ENCODE assay signal across 13 cellular contexts in genomic region chr12:13195244-13195643, GRCh38. TPM values are rescaled to one million over a fixed set of nuclear protein-coding genes. Genes with fewer than 3 reads are reported as not detected.
DNase-seq lines count a peak whose midpoint lies in the region; ATAC-seq and TF ChIP-seq lines count a peak whose summit lies in the region.
"Had no signal": no experiment of that assay in that cellular context is flagged by ENCODE, and none has a peak within 500 bp of the region (broad histone marks: within the 10 kb centered on the region; RNA-seq: fewer than 3 reads in every experiment).

No MANE protein-coding gene starts in this region.

- POLR2A ChIA-PET in activated CD4-positive, alpha-beta T cell treated with anti-CD3 and anti-CD28 coated beads, Interleukin-2, amount 10 ng/mL, durations not matched to agents 7 days and 5 days (lab: Charles Lee): no interaction called here

- DNase-seq in activated CD4-positive, alpha-beta T cell treated with anti-CD3 and anti-CD28 coated beads, Interleukin-2, amount 10 ng/mL, durations not matched to agents 7 days and 5 days: no peak
- no peak for DNase-seq in activated CD4-positive, alpha-beta T cell treated with anti-CD3 and anti-CD28 coated beads, Interleukin-2, amount 50 U/mL, for 1 hour
- peak in 1 of 2 donors; percentile 75 for DNase-seq in foreskin keratinocyte
- DNase-seq in stimulated activated effector memory CD8-positive, alpha-beta T cell treated with anti-CD3 and anti-CD28 coated beads, Interleukin-12 subunit alpha, Interleukin-12 subunit beta, amount 100 ng/mL, for 72 hours (ENCODE audit: low spot score in 2 of 2): no peak
- no peak for DNase-seq in stimulated activated CD4-positive, alpha-beta T cell treated with anti-CD3 and anti-CD28 coated beads, Interleukin-2, amount 100 ng/mL, for 24 hours
- DNase-seq in SK-N-DZ (ENCODE audit: low spot score): no peak
- DNase-seq in stimulated activated CD4-positive, alpha-beta T cell treated with anti-CD3 and anti-CD28 coated beads, Interleukin-4, amount 100 ng/mL, for 24 hours: no peak
- DNase-seq: activated CD4-positive, alpha-beta T cell treated with anti-CD3 and anti-CD28 coated beads for 4 hours; DND-41; NCI-H446; posterior cingulate gyrus; SHP77 had no signal

- H3K9me3 Mint-ChIP-seq in activated CD4-positive, alpha-beta T cell treated with anti-CD3 and anti-CD28 coated beads, Interleukin-2, amount 10 ng/mL, durations not matched to agents 7 days and 5 days: no peaks in the 10 kb centered on the region
- H3K9me3 Mint-ChIP-seq in activated T-helper 17 cell treated with anti-CD3 and anti-CD28 coated beads, Interleukin-2, amount 50 U/mL, for 72 hours: no peaks in the 10 kb centered on the region
- H3K9me3 Mint-ChIP-seq in stimulated activated effector memory CD8-positive, alpha-beta T cell treated with anti-CD3 and anti-CD28 coated beads, Interleukin-12 subunit alpha, Interleukin-12 subunit beta, amount 100 ng/mL, for 72 hours: no peaks in the 10 kb centered on the region

- H3K4me3 Mint-ChIP-seq in activated CD4-positive, alpha-beta T cell treated with anti-CD3 and anti-CD28 coated beads, Interleukin-2, amount 10 ng/mL, durations not matched to agents 7 days and 5 days: no peak overlapping the region
- peak overlapping the region; percentile 77 for H3K4me3 Mint-ChIP-seq in activated T-helper 17 cell treated with anti-CD3 and anti-CD28 coated beads, Interleukin-2, amount 50 U/mL, for 72 hours
- H3K4me3 Mint-ChIP-seq in stimulated activated effector memory CD8-positive, alpha-beta T cell treated with anti-CD3 and anti-CD28 coated beads, Interleukin-12 subunit alpha, Interleukin-12 subunit beta, amount 100 ng/mL, for 72 hours: peak overlapping the region; percentile 71

- H3K27ac ChIP-seq in foreskin keratinocyte: peak overlapping the region; percentile 97

- H3K4me1 ChIP-seq in foreskin keratinocyte: peaks cover 30% of the 10 kb centered on the region

- H3K27me3 Mint-ChIP-seq in activated CD4-positive, alpha-beta T cell treated with anti-CD3 and anti-CD28 coated beads, Interleukin-2, amount 10 ng/mL, durations not matched to agents 7 days and 5 days: peaks cover 19% of the 10 kb centered on the region
- H3K27me3 Mint-ChIP-seq in activated T-helper 17 cell treated with anti-CD3 and anti-CD28 coated beads, Interleukin-2, amount 50 U/mL, for 72 hours: peaks cover 3% of the 10 kb centered on the region

- H3K36me3 Mint-ChIP-seq in activated CD4-positive, alpha-beta T cell treated with anti-CD3 and anti-CD28 coated beads, Interleukin-2, amount 10 ng/mL, durations not matched to agents 7 days and 5 days (ENCODE audit: low read depth): peaks cover 3% of the 10 kb centered on the region
- peaks cover 8% of the 10 kb centered on the region for H3K36me3 Mint-ChIP-seq in activated T-helper 17 cell treated with anti-CD3 and anti-CD28 coated beads, Interleukin-2, amount 50 U/mL, for 72 hours (ENCODE audit: low read depth)
- no peaks in the 10 kb centered on the region for H3K36me3 Mint-ChIP-seq in stimulated activated effector memory CD8-positive, alpha-beta T cell treated with anti-CD3 and anti-CD28 coated beads, Interleukin-12 subunit alpha, Interleukin-12 subunit beta, amount 100 ng/mL, for 72 hours

- no peak for ATAC-seq in activated T-helper 17 cell treated with anti-CD3 and anti-CD28 coated beads, Interleukin-2, amount 50 U/mL, for 72 hours (replicated peaks)
- peak; percentile 7 for ATAC-seq in foreskin keratinocyte
- ATAC-seq in stimulated activated effector memory CD8-positive, alpha-beta T cell treated with anti-CD3 and anti-CD28 coated beads, Interleukin-12 subunit alpha, Interleukin-12 subunit beta, amount 100 ng/mL, for 72 hours: no peak

- no peaks in the 10 kb centered on the region for H3K27me3 ChIP-seq in foreskin keratinocyte

- CTCF ChIA-PET in activated CD4-positive, alpha-beta T cell treated with anti-CD3 and anti-CD28 coated beads, Interleukin-2, amount 10 ng/mL, durations not matched to agents 7 days and 5 days (lab: Charles Lee): interaction anchor here (0.9 to 1.8 kb wide), 4 partner anchors 10 to 96 kb away, joined by 3 to 11 read pairs (median 7); no protein-coding TSS in a partner anchor

- no peak for TF ChIP-seq CTCF in foreskin keratinocyte (conservative IDR thresholded peaks at IDR 0.05)

- H3K27ac Mint-ChIP-seq in activated CD4-positive, alpha-beta T cell treated with anti-CD3 and anti-CD28 coated beads, Interleukin-2, amount 10 ng/mL, durations not matched to agents 7 days and 5 days: peak overlapping the region; percentile 87
- H3K27ac Mint-ChIP-seq in activated T-helper 17 cell treated with anti-CD3 and anti-CD28 coated beads, Interleukin-2, amount 50 U/mL, for 72 hours: peak overlapping the region; percentile 91
- peak overlapping the region; percentile 89 for H3K27ac Mint-ChIP-seq in stimulated activated effector memory CD8-positive, alpha-beta T cell treated with anti-CD3 and anti-CD28 coated beads, Interleukin-12 subunit alpha, Interleukin-12 subunit beta, amount 100 ng/mL, for 72 hours

- H3K4me1 Mint-ChIP-seq in activated CD4-positive, alpha-beta T cell treated with anti-CD3 and anti-CD28 coated beads, Interleukin-2, amount 10 ng/mL, durations not matched to agents 7 days and 5 days: peaks cover 48% of the 10 kb centered on the region
- H3K4me1 Mint-ChIP-seq in activated T-helper 17 cell treated with anti-CD3 and anti-CD28 coated beads, Interleukin-2, amount 50 U/mL, for 72 hours: peaks cover 17% of the 10 kb centered on the region
- H3K4me1 Mint-ChIP-seq in stimulated activated effector memory CD8-positive, alpha-beta T cell treated with anti-CD3 and anti-CD28 coated beads, Interleukin-12 subunit alpha, Interleukin-12 subunit beta, amount 100 ng/mL, for 72 hours: peaks cover 29% of the 10 kb centered on the region

RNA-seq across cellular contexts. Expression of gene EMP1, which starts 1.3 kb away (rescaled TPM):
- 10 to 100 TPM; 35.0 to 36.1 TPM for total RNA-seq in activated CD4-positive, alpha-beta T cell treated with anti-CD3 and anti-CD28 coated beads, Interleukin-2, amount 10 ng/mL, durations not matched to agents 7 days and 5 days
- 10 to 100 TPM; 36.7 to 60.2 TPM for total RNA-seq in activated T-helper 17 cell treated with anti-CD3 and anti-CD28 coated beads, Interleukin-2, amount 50 U/mL, for 72 hours
- 174 and 217 TPM in 2 replicates for total RNA-seq in foreskin keratinocyte
- polyA plus RNA-seq in foreskin keratinocyte: 230 and 288 TPM in 2 replicates
- 0.02 TPM in 1 of 2 replicates, not detected in the other for polyA plus RNA-seq in SK-N-DZ (2014; cell fraction: cytosol; rRNA removed)
- polyA plus RNA-seq in SK-N-DZ (2014; cell fraction: nucleus; rRNA removed): 0.06 TPM in 1 of 2 replicates, not detected in the other
